ENCODE assay signal across 16 cellular contexts in genomic region chr13:47945738-47946137, GRCh38. TPM values are rescaled to one million over a fixed set of nuclear protein-coding genes. Genes with fewer than 3 reads are reported as not detected.
A peak's percentile ranks its signal among the peaks of the same experiment; 100 is the strongest.
DNase-seq lines count a peak whose midpoint lies in the region; ATAC-seq and TF ChIP-seq lines count a peak whose summit lies in the region.
"Had no signal": no experiment of that assay in that cellular context is flagged by ENCODE, and none has a peak within 500 bp of the region (broad histone marks: within the 10 kb centered on the region; RNA-seq: fewer than 3 reads in every experiment).

No MANE protein-coding gene starts in this region.

- WGBS in transverse colon (ENCODE audit: low coverage in 1 of 2), 2 donors, result 100% methylated on average over 2 of the region's 2 CpGs

- H3K4me3 ChIP-seq in AG09309 (ENCODE audit: control insufficient read depth, low read depth, low read length), result no peak overlapping the region
- no peak overlapping the region for H3K4me3 ChIP-seq in cardiac fibroblast (replicated peaks in 1 of 2; ENCODE audit: low read depth in 2 of 2, low read length in 2 of 2)
- H3K4me3 ChIP-seq in transverse colon, result no peak overlapping the region
- H3K4me3 ChIP-seq: colonic mucosa had no signal

- intact Hi-C loops in transverse colon (cut with DNase I; ENCODE audit: low total_unique reads), result no loop called here

- TF ChIP-seq CTCF in AG09309 (IDR thresholded peaks at IDR 0.05; ENCODE audit: control insufficient read depth, insufficient read depth, low read depth, low read length, missing control alignments) (no peak), cardiac fibroblast (IDR thresholded peaks at IDR 0.05; ENCODE audit: low read depth, low read length) (no peak), transverse colon (IDR thresholded peaks at IDR 0.05) (no peak)

- no peaks in the 10 kb centered on the region for H3K9me3 ChIP-seq in transverse colon
- H3K9me3 ChIP-seq: colonic mucosa had no signal

- DNase-seq in AG09309 (ENCODE audit: low read depth), result peak; percentile 5
- peak; percentile 47 for DNase-seq in HCEC 1CT
- DNase-seq in cardiac fibroblast (ENCODE audit: low read depth in 2 of 2), result peak; percentile 67 to 82
- DNase-seq in kidney tubule cell (ENCODE audit: low spot score), result peak; percentile 67
- DNase-seq in HK-2 (ENCODE audit: unreplicated experiment), result no peak
- DNase-seq in C1 segment of cervical spinal cord (lab: John Stamatoyannopoulos, UW), result no peak
- no peak for DNase-seq in transverse colon
- DNase-seq: activated CD4-positive, CD25-positive, alpha-beta regulatory T cell; activated naive CD8-positive, alpha-beta T cell treated with anti-CD3 and anti-CD28 coated beads, Interleukin-2, amount 10 ng/mL, durations not matched to agents 7 days and 5 days; colonic mucosa; NCI-H1105 treated with DMSO at 0.1 percent for 48 hours; NCI-H2227 treated with DMSO at 0.1 percent for 48 hours; stimulated activated CD4-positive, alpha-beta T cell treated with anti-CD3 and anti-CD28 coated beads, Interleukin-2, amount 100 ng/mL, for 24 hours; stimulated activated CD8-positive, alpha-beta memory T cell treated with anti-CD3 and anti-CD28 coated beads, Interleukin-4, amount 100 ng/mL, for 48 hours; SW 1271 had no signal

- H3K27me3 ChIP-seq in transverse colon, result no peaks in the 10 kb centered on the region
- H3K27me3 ChIP-seq: colonic mucosa had no signal

- in situ Hi-C loops in transverse colon (cut with MboI; ENCODE audit: low pct_ligation_motif_present in 1 of 4, low pct_unique_long_range_greater_than_20kb in 1 of 4, low sequenced_read_pairs in 3 of 4), result no loop called here

- peaks cover 0 to 24% (median 7%) of the 10 kb centered on the region in 4 donors for H3K36me3 ChIP-seq in transverse colon

- no peaks in the 10 kb centered on the region for H3K4me1 ChIP-seq in transverse colon
- H3K4me1 ChIP-seq: colonic mucosa had no signal

- H3K27ac ChIP-seq in transverse colon, result no peak overlapping the region
- H3K27ac ChIP-seq: colonic mucosa had no signal

- ATAC-seq in GM19023 (IDR thresholded peaks at IDR 0.05; ENCODE audit: unreplicated experiment), result no peak

- no peak for TF ChIP-seq POLR2A in transverse colon (IDR thresholded peaks at IDR 0.05)

- TF ChIP-seq EP300 in transverse colon (IDR thresholded peaks at IDR 0.05; ENCODE audit: low read depth), result no peak

RNA-seq across cellular contexts. Expression of gene SUCLA2, which starts 55.3 kb away (rescaled TPM):
- 10 to 100 TPM; 36.8 to 50.1 (median 40.5) TPM for total RNA-seq in transverse colon

Comparison
In these comparisons a context has a peak if more than half of its experiments do, and no peak if none do; other contexts are left out.
1. DNase-seq: peak in AG09309 (single experiment), HCEC 1CT (single experiment), cardiac fibroblast (2 of 2) and kidney tubule cell (single experiment); none in HK-2 (single experiment), C1 segment of cervical spinal cord (0 of 14) and transverse colon (single experiment).